ENCODE assay signal across 32 cellular contexts in the genomic region with DNA sequence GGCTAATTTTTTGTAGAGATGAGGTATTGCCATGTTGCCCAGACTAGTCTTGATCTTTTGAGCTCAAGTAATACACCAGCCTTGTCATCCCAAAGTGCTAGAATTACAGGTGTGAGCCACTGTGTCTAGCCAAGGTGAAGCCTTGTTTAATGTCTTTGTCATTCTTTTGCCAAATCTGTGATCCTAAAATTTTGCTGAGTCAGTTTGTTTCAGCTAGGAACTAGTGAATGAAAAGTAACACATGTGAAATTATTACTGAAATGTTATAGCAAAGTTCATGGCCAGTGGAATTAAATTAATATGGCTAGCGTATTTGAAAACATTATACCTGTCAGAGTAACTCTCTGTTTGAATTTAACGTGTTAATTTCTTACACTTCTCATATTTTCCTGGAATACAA.
"Had no signal": no experiment of that assay in that cellular context is flagged by ENCODE, and none has a peak within 500 bp of the region (broad histone marks: within the 10 kb centered on the region; RNA-seq: fewer than 3 reads in every experiment).

No MANE protein-coding gene starts in this region.

- H3K36me3 ChIP-seq: ascending aorta, cardiac muscle cell, WERI-Rb-1 had no signal

- H3K4me3 ChIP-seq: ascending aorta, cardiac muscle cell had no signal

- FAIRE-seq: bronchial epithelial cell, TTC549 had no signal

- H3K4me1 ChIP-seq: ascending aorta had no signal

- ATAC-seq: activated CD4-positive, alpha-beta T cell treated with anti-CD3 and anti-CD28 coated beads for 36 hours; activated CD4-positive, CD25-positive, alpha-beta regulatory T cell treated with anti-CD3 and anti-CD28 coated beads, Interleukin-2, amount 50 U/mL, for 24 hours; activated CD8-positive, alpha-beta memory T cell treated with anti-CD3 and anti-CD28 coated beads, Interleukin-2, amount 10 ng/mL, durations not matched to agents 7 days and 5 days; activated CD8-positive, alpha-beta T cell treated with anti-CD3 and anti-CD28 coated beads, Interleukin-2, amount 10 ng/mL, durations not matched to agents 7 days and 5 days; activated naive CD8-positive, alpha-beta T cell treated with anti-CD3 and anti-CD28 coated beads, Interleukin-2, amount 50 U/mL, for 24 hours; WTC11 had no signal

- H3K27me3 ChIP-seq: ascending aorta, cardiac muscle cell had no signal

- H3K27ac ChIP-seq: ascending aorta, cardiac muscle cell, WERI-Rb-1 had no signal

- DNase-seq: activated CD4-positive, alpha-beta memory T cell treated with anti-CD3 and anti-CD28 coated beads, Interleukin-2, amount 10 ng/mL, durations not matched to agents 7 days and 5 days; activated CD4-positive, alpha-beta T cell treated with anti-CD3 and anti-CD28 coated beads for 1 hour; activated CD4-positive, alpha-beta T cell treated with anti-CD3 and anti-CD28 coated beads for 36 hours; activated CD4-positive, alpha-beta T cell treated with anti-CD3 and anti-CD28 coated beads for 48 hours; activated CD4-positive, alpha-beta T cell treated with anti-CD3 and anti-CD28 coated beads, Interleukin-2, amount 10 ng/mL, durations not matched to agents 7 days and 5 days; activated CD4-positive, alpha-beta T cell treated with anti-CD3 and anti-CD28 coated beads, Interleukin-2, amount 50 U/mL, for 48 hours; activated CD4-positive, CD25-positive, alpha-beta regulatory T cell; activated CD8-positive, alpha-beta memory T cell treated with anti-CD3 and anti-CD28 coated beads for 24 hours; activated CD8-positive, alpha-beta memory T cell treated with anti-CD3 and anti-CD28 coated beads, Interleukin-2, amount 10 ng/mL, durations not matched to agents 7 days and 5 days; activated CD8-positive, alpha-beta memory T cell treated with anti-CD3 and anti-CD28 coated beads, Interleukin-2, amount 50 U/mL, for 48 hours; activated CD8-positive, alpha-beta T cell treated with anti-CD3 and anti-CD28 coated beads, Interleukin-2, amount 10 ng/mL, durations not matched to agents 7 days and 5 days; activated effector memory CD4-positive, alpha-beta T cell treated with Interleukin-2 at 50 U/mL for 16 hours; activated gamma-delta T cell; activated naive CD4-positive, alpha-beta T cell treated with anti-CD3 and anti-CD28 coated beads, Interleukin-2, amount 10 ng/mL, durations not matched to agents 7 days and 5 days; activated naive CD4-positive, alpha-beta T cell treated with Interleukin-2 at 50 U/mL for 16 hours; activated naive CD8-positive, alpha-beta T cell treated with anti-CD3 and anti-CD28 coated beads, Interleukin-2, amount 10 ng/mL, durations not matched to agents 7 days and 5 days; activated naive CD8-positive, alpha-beta T cell treated with anti-CD3 and anti-CD28 coated beads, Interleukin-2, amount 50 U/mL, for 24 hours; activated T-cell treated with anti-CD3 and anti-CD28 coated beads, Interleukin-2, amount 50 U/mL, for 24 hours; activated T-cell treated with anti-CD3 and anti-CD28 coated beads, Interleukin-2, amount 50 U/mL, for 48 hours; amygdala; anterior cingulate cortex; caudate nucleus; cerebellar nuclear complex; T-helper 2 cell; T-helper 9 cell; WERI-Rb-1 had no signal
